In the genomic region with DNA sequence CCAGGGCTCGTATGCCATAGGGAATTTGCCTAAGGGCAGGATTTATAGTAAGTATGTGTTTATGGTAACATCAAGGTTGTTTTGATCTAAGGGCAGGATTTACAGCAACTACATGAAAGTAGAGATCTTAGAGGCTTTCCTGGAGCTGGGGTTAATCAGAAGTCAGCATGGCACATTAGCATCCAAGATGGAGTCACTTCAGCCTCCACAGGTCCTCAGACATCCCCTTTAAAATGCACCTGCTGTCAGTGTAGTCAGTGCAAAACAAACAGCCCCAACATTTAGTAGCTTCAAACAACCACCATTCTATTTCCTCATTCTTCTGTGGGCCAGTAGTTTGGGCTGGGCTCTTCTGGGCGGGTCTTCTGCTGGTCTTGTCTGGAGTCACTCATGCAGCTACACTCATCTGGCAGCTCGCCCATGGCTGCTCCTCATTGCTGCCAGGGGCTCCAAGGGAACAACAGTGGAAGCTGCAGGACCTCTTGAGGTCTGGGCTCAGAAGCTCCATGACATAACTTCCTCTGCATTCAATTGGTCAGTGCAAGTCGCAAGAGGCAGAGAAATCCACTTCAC, we compare ENCODE assay signal across 8 cellular contexts.
DNase-seq lines count a peak whose midpoint lies in the region; ATAC-seq, FAIRE-seq and TF ChIP-seq lines count a peak whose summit lies in the region.

No MANE protein-coding gene starts in this region.

- FAIRE-seq in GM12892 (lab: Jason Lieb, UNC): peak; percentile 21

- DNase-seq in GM12892 (ENCODE audit: insufficient read length): no peak
- peak; percentile 44 for DNase-seq in NCI-H446 treated with DMSO at 0.1 percent for 48 hours (lab: John Stamatoyannopoulos, UW)
- peak; percentile 64 for DNase-seq in epithelial cell of prostate (ENCODE audit: low read depth, low spot score)
- DNase-seq in pons (ENCODE audit: low spot score): peak; percentile 44
- no peak for DNase-seq in cortex of kidney (lab: John Stamatoyannopoulos, UW)
- DNase-seq in stimulated activated CD4-positive, alpha-beta T cell treated with anti-CD3 and anti-CD28 coated beads, Interleukin-15, amount 100 ng/mL, for 24 hours: no peak
- DNase-seq in GF-D8 (lab: John Stamatoyannopoulos, UW): no peak

- ATAC-seq in GM21786 (IDR thresholded peaks at IDR 0.05; ENCODE audit: unreplicated experiment): no peak

- TF ChIP-seq POLR2A in GM12892 (IDR thresholded peaks at IDR 0.05; ENCODE audit: low read depth, low read length): no peak

- H3K27ac ChIP-seq in epithelial cell of prostate: peak overlapping the region; percentile 48

Comparison
In these comparisons a context has a peak if more than half of its experiments do, and no peak if none do; other contexts are left out.
1. DNase-seq: peak in NCI-H446 treated with DMSO at 0.1 percent for 48 hours (single experiment), epithelial cell of prostate (single experiment) and pons (single experiment); none in GM12892 (single experiment), cortex of kidney (single experiment), stimulated activated CD4-positive, alpha-beta T cell treated with anti-CD3 and anti-CD28 coated beads, Interleukin-15, amount 100 ng/mL, for 24 hours (single experiment) and GF-D8 (single experiment).